Comparison of ENCODE assay signal across 22 cellular contexts in the genomic region with DNA sequence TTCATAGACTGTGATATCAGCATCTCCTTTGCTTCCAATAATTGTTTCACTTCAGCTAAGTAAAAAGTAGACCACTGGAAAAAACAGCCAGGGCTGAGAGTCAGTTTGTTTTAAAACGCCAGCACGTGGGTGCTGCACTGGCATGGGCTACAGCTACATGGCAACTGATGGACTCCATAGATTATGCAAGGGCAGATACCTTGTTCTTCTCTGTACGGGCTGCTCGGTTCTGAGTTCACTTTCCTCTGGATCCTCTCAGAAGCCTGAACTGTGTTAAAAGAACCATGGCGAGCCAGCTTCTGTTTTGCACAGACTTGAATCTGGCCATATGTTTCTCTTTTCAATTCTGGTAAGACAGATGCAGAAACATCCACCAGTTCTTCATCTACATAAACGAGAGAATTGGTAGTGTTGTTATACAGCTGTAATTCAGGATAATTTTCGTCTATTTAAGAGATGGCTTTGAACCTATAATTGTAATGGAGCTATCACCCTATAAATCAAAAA. TPM values are rescaled to one million over a fixed set of nuclear protein-coding genes. Genes with fewer than 3 reads are reported as not detected.
"Had no signal": no experiment of that assay in that cellular context is flagged by ENCODE, and none has a peak within 500 bp of the region (broad histone marks: within the 10 kb centered on the region; RNA-seq: fewer than 3 reads in every experiment).

No MANE protein-coding gene starts in this region.

- H3K4me3 Mint-ChIP-seq: endodermal cell; natural killer cell; stimulated activated naive B cell treated with anti-CD40 and anti-IgM and Interleukin-4, amounts not matched to agents 10 μg/mL and 1 μg/mL and 100 μg/mL, for 72 hours; stimulated activated naive CD8-positive, alpha-beta T cell treated with anti-CD3 and anti-CD28 coated beads, Interleukin-15, Interleukin-2, amounts not matched to agents 100 ng/mL and 50 ng/mL, for 24 hours; type B pancreatic cell had no signal

- H3K4me3 ChIP-seq: esophagus muscularis mucosa, gastroesophageal sphincter, heart left ventricle, lower lobe of right lung, right lobe of liver, testis, tibial artery had no signal

- H3K27me3 ChIP-seq: esophagus muscularis mucosa, foreskin keratinocyte, gastroesophageal sphincter, heart left ventricle, right lobe of liver, testis, tibial artery had no signal

- H3K9me3 Mint-ChIP-seq: endodermal cell, type B pancreatic cell had no signal

- H3K4me1 Mint-ChIP-seq: endodermal cell; natural killer cell; stimulated activated naive B cell treated with anti-CD40 and anti-IgM and Interleukin-4, amounts not matched to agents 10 μg/mL and 1 μg/mL and 100 μg/mL, for 72 hours had no signal

- H3K9me3 ChIP-seq: lower lobe of right lung, right lobe of liver, testis, tibial artery had no signal

- H3K27me3 Mint-ChIP-seq: progenitor cell of endocrine pancreas; stimulated activated naive B cell treated with anti-CD40 and anti-IgM and Interleukin-4, amounts not matched to agents 10 μg/mL and 1 μg/mL and 100 μg/mL, for 72 hours; stimulated activated naive CD8-positive, alpha-beta T cell treated with anti-CD3 and anti-CD28 coated beads, Interleukin-15, Interleukin-2, amounts not matched to agents 100 ng/mL and 50 ng/mL, for 24 hours; type B pancreatic cell had no signal

- ATAC-seq: foreskin keratinocyte; gastroesophageal sphincter; heart left ventricle; left ventricle myocardium superior; lower lobe of right lung; natural killer cell; right lobe of liver; stimulated activated naive B cell treated with anti-CD40 and anti-IgM and Interleukin-4, amounts not matched to agents 10 μg/mL and 1 μg/mL and 100 μg/mL, for 72 hours had no signal

- H3K27ac ChIP-seq: esophagus muscularis mucosa, gastroesophageal sphincter, heart left ventricle, lower lobe of right lung, parathyroid adenoma, right lobe of liver, testis, tibial artery had no signal

- H3K9ac ChIP-seq: parathyroid adenoma had no signal

- H3K36me3 Mint-ChIP-seq: natural killer cell; stimulated activated naive B cell treated with anti-CD40 and anti-IgM and Interleukin-4, amounts not matched to agents 10 μg/mL and 1 μg/mL and 100 μg/mL, for 72 hours had no signal

- H3K36me3 ChIP-seq: esophagus muscularis mucosa, gastroesophageal sphincter, heart left ventricle, lower lobe of right lung, right lobe of liver, tibial artery had no signal

- H2AFZ ChIP-seq: parathyroid adenoma had no signal

- DNase-seq: effector CD8-positive, alpha-beta T cell; endodermal cell; foreskin keratinocyte; heart left ventricle; islet precursor cell; left ventricle myocardium superior; lower lobe of right lung; natural killer cell; right lobe of liver; small intestine; stimulated activated CD4-positive, alpha-beta T cell treated with anti-CD3 and anti-CD28 coated beads, Interleukin-15, amount 100 ng/mL, for 24 hours; stimulated activated CD4-positive, alpha-beta T cell treated with anti-CD3 and anti-CD28 coated beads, Interleukin-2, amount 100 ng/mL, for 48 hours; stimulated activated naive B cell treated with anti-CD40 and anti-IgM and Interleukin-4, amounts not matched to agents 10 μg/mL and 1 μg/mL and 100 μg/mL, for 72 hours; testis; tibial artery had no signal

- H3K4me1 ChIP-seq: esophagus muscularis mucosa, gastroesophageal sphincter, heart left ventricle, lower lobe of right lung, parathyroid adenoma, right lobe of liver, testis, tibial artery had no signal

- FAIRE-seq: colon, small intestine had no signal

- H3K79me2 ChIP-seq: parathyroid adenoma had no signal

- H3K27ac Mint-ChIP-seq: endodermal cell; natural killer cell; progenitor cell of endocrine pancreas; stimulated activated naive B cell treated with anti-CD40 and anti-IgM and Interleukin-4, amounts not matched to agents 10 μg/mL and 1 μg/mL and 100 μg/mL, for 72 hours; stimulated activated naive CD8-positive, alpha-beta T cell treated with anti-CD3 and anti-CD28 coated beads, Interleukin-15, Interleukin-2, amounts not matched to agents 100 ng/mL and 50 ng/mL, for 24 hours; type B pancreatic cell had no signal

RNA-seq across cellular contexts. Expression of gene E2F7, which starts 31.7 kb away (rescaled TPM):
- total RNA-seq: esophagus muscularis mucosa had no signal
